In genomic region chr5:72138943-72139467, GRCh38 we compare ENCODE assay signal across 8 cellular contexts. TPM values are rescaled to one million over a fixed set of nuclear protein-coding genes. Genes with fewer than 3 reads are reported as not detected.
DNase-seq lines count a peak whose midpoint lies in the region; ATAC-seq and TF ChIP-seq lines count a peak whose summit lies in the region.

No MANE protein-coding gene starts in this region.

- no peaks in the 10 kb centered on the region for H3K27me3 ChIP-seq in thoracic aorta (replicated peaks; ENCODE audit: insufficient read depth)

- H3K9me3 Mint-ChIP-seq in activated naive CD4-positive, alpha-beta T cell treated with anti-CD3 and anti-CD28 coated beads, Interleukin-2, amount 10 ng/mL, durations not matched to agents 7 days and 5 days: no peaks in the 10 kb centered on the region

- CTCF ChIA-PET in activated naive CD4-positive, alpha-beta T cell treated with anti-CD3 and anti-CD28 coated beads, Interleukin-2, amount 10 ng/mL, durations not matched to agents 7 days and 5 days (lab: Charles Lee): interaction anchor here (1.0 kb wide), 1 partner anchor 170 kb away, joined by 5 read pairs; no protein-coding TSS in a partner anchor

- no peak for TF ChIP-seq CTCF in thoracic aorta (IDR thresholded peaks at IDR 0.05)

- H3K27ac Mint-ChIP-seq in activated naive CD4-positive, alpha-beta T cell treated with anti-CD3 and anti-CD28 coated beads, Interleukin-2, amount 10 ng/mL, durations not matched to agents 7 days and 5 days: no peak overlapping the region

- no peak overlapping the region for H3K4me3 Mint-ChIP-seq in activated naive CD4-positive, alpha-beta T cell treated with anti-CD3 and anti-CD28 coated beads, Interleukin-2, amount 10 ng/mL, durations not matched to agents 7 days and 5 days

- no peaks in the 10 kb centered on the region for H3K36me3 Mint-ChIP-seq in activated naive CD4-positive, alpha-beta T cell treated with anti-CD3 and anti-CD28 coated beads, Interleukin-2, amount 10 ng/mL, durations not matched to agents 7 days and 5 days

- peak overlapping the region; percentile 97 for H3K27ac ChIP-seq in thoracic aorta

- no peaks in the 10 kb centered on the region for H3K9me3 ChIP-seq in thoracic aorta

- peak; percentile 5 for DNase-seq in activated naive CD4-positive, alpha-beta T cell treated with Interleukin-2 at 50 U/mL for 16 hours
- no peak for DNase-seq in activated naive CD4-positive, alpha-beta T cell treated with anti-CD3 and anti-CD28 coated beads, Interleukin-2, amount 10 ng/mL, durations not matched to agents 7 days and 5 days
- peak; percentile 65 for DNase-seq in SK-MEL-5 (ENCODE audit: low read depth, low spot score)
- peak; percentile 49 for DNase-seq in fibroblast of the conjunctiva (ENCODE audit: low read depth)
- no peak for DNase-seq in thoracic aorta (ENCODE audit: low spot score)
- DNase-seq in effector CD4-positive, alpha-beta T cell: no peak
- DNase-seq in islet precursor cell: no peak
- no peak for DNase-seq in NCI-H1092 (lab: John Stamatoyannopoulos, UW)

- in situ Hi-C loops in SK-MEL-5 (cut with HindIII; ENCODE audit: low pct_unique_long_range_greater_than_20kb, low sequenced_read_pairs): no loop called here

- H3K27me3 Mint-ChIP-seq in activated naive CD4-positive, alpha-beta T cell treated with anti-CD3 and anti-CD28 coated beads, Interleukin-2, amount 10 ng/mL, durations not matched to agents 7 days and 5 days: peaks cover 46% of the 10 kb centered on the region

- peaks cover 9% of the 10 kb centered on the region for H3K4me1 Mint-ChIP-seq in activated naive CD4-positive, alpha-beta T cell treated with anti-CD3 and anti-CD28 coated beads, Interleukin-2, amount 10 ng/mL, durations not matched to agents 7 days and 5 days

- peaks cover 66 to 99% of the 10 kb centered on the region in 2 donors for H3K4me1 ChIP-seq in thoracic aorta (ENCODE audit: control insufficient read depth in 1 of 2, low read depth in 2 of 2)

- no peak for ATAC-seq in thoracic aorta (ENCODE audit: insufficient number of reproducible peaks, low FRiP score, low read depth)

- peaks cover 6% of the 10 kb centered on the region for H3K36me3 ChIP-seq in thoracic aorta

- peak overlapping the region; percentile 53 for H3K4me3 ChIP-seq in thoracic aorta

RNA-seq across cellular contexts. Expression of gene MAP1B, which starts 31.7 kb away (rescaled TPM):
- 2.8 and 3.1 TPM in 2 replicates for total RNA-seq in SK-MEL-5 (2014; rRNA removed; shearing (Covaris generic))
- polyA plus RNA-seq in SK-MEL-5 (2015; cell fraction: cytosol; rRNA removed): 5.9 and 14.2 TPM in 2 replicates
- 2.3 and 2.9 TPM in 2 replicates for polyA plus RNA-seq in SK-MEL-5 (2015; cell fraction: nucleus; rRNA removed)
- 1,000 to 10,000 TPM in 1 of 2 donors, 100 to 1,000 TPM in 1; 616 to 1,045 TPM for total RNA-seq in thoracic aorta

Comparison
In these comparisons a context has a peak if more than half of its experiments do, and no peak if none do; other contexts are left out.
1. DNase-seq: peak in activated naive CD4-positive, alpha-beta T cell treated with Interleukin-2 at 50 U/mL for 16 hours (single experiment), SK-MEL-5 (single experiment) and fibroblast of the conjunctiva (single experiment); none in activated naive CD4-positive, alpha-beta T cell treated with anti-CD3 and anti-CD28 coated beads, Interleukin-2, amount 10 ng/mL, durations not matched to agents 7 days and 5 days (single experiment), thoracic aorta (single experiment), effector CD4-positive, alpha-beta T cell (single experiment), islet precursor cell (single experiment) and NCI-H1092 (single experiment).
2. RNA of gene MAP1B, which starts 31.7 kb away (total RNA-seq): 616 to 1,045 TPM in thoracic aorta; 2.8 to 3.1 TPM in SK-MEL-5; every median in the first group is over 100 times any median in the second.